In genomic region chr5:174550026-174550425, GRCh38 we compare ENCODE assay signal across 27 cellular contexts.
"Had no signal": no experiment of that assay in that cellular context is flagged by ENCODE, and none has a peak within 500 bp of the region (broad histone marks: within the 10 kb centered on the region; RNA-seq: fewer than 3 reads in every experiment).

No MANE protein-coding gene starts in this region.

- H3K27ac ChIP-seq: brain microvascular endothelial cell, cardiac muscle cell, Peyer's patch, RWPE1, SJSA1 had no signal

- DNase-seq: activated B cell treated with CpG ODN at 0.5 μM for 24 hours; activated CD4-positive, alpha-beta T cell treated with anti-CD3 and anti-CD28 coated beads for 1 hour; activated CD4-positive, alpha-beta T cell treated with anti-CD3 and anti-CD28 coated beads, Interleukin-2, amount 10 ng/mL, durations not matched to agents 24 days and 14 days; activated CD4-positive, alpha-beta T cell treated with anti-CD3 and anti-CD28 coated beads, Interleukin-2, amount 50 U/mL, for 48 hours; activated CD8-positive, alpha-beta memory T cell treated with anti-CD3 and anti-CD28 coated beads, Interleukin-2, amount 10 ng/mL, durations not matched to agents 7 days and 5 days; activated effector memory CD4-positive, alpha-beta T cell treated with Interleukin-2 at 50 U/mL for 16 hours; activated naive CD4-positive, alpha-beta T cell treated with Interleukin-2 at 50 U/mL for 16 hours; activated naive CD8-positive, alpha-beta T cell treated with anti-CD3 and anti-CD28 coated beads, Interleukin-2, amount 50 U/mL, for 24 hours; activated T-cell treated with anti-CD3 and anti-CD28 coated beads, Interleukin-2, amount 50 U/mL, for 24 hours; brain microvascular endothelial cell; cerebellar nuclear complex; KBM-7; MM.1S; NCI-H1105; NCI-H1436; NCI-H1694 treated with DMSO at 0.1 percent for 48 hours; NCI-H2081; NCI-H524; Peyer's patch; SHP77; T-helper 17 cell; T-helper 9 cell had no signal

- H3K36me3 ChIP-seq: brain microvascular endothelial cell, cardiac muscle cell, Peyer's patch, SJSA1 had no signal

- H3K9me3 ChIP-seq: Peyer's patch had no signal

- H3K4me3 ChIP-seq: cardiac muscle cell, Peyer's patch, SJSA1 had no signal

- FAIRE-seq: astrocyte, TTC549 had no signal

- H3K4me1 ChIP-seq: Peyer's patch, SJSA1 had no signal
